20 cellular contexts compared by ENCODE assay signal in genomic region chr11:115674831-115675230, GRCh38.
"Had no signal": no experiment of that assay in that cellular context is flagged by ENCODE, and none has a peak within 500 bp of the region (broad histone marks: within the 10 kb centered on the region; RNA-seq: fewer than 3 reads in every experiment).

No MANE protein-coding gene starts in this region.

- H3K27ac Mint-ChIP-seq: naive thymus-derived CD8-positive, alpha-beta T cell; stimulated activated naive B cell treated with anti-CD40 and anti-IgM and Interleukin-4, amounts not matched to agents 10 μg/mL and 1 μg/mL and 100 μg/mL, for 72 hours; stimulated activated naive CD8-positive, alpha-beta T cell treated with anti-CD3 and anti-CD28 coated beads, Interleukin-15, amount 100 ng/mL, for 72 hours had no signal

- H3K9me3 ChIP-seq: colonic mucosa, esophagus squamous epithelium, mucosa of descending colon, psoas muscle, right lobe of liver, testis, tibial nerve had no signal

- H3K27me3 ChIP-seq: colonic mucosa, esophagus squamous epithelium, hepatocyte, neural progenitor cell, right lobe of liver, testis, tibial nerve had no signal

- H3K9me3 Mint-ChIP-seq: naive thymus-derived CD8-positive, alpha-beta T cell; neural progenitor cell; stimulated activated naive B cell treated with anti-CD40 and anti-IgM and Interleukin-4, amounts not matched to agents 10 μg/mL and 1 μg/mL and 100 μg/mL, for 72 hours had no signal

- H3K9ac ChIP-seq: neural progenitor cell had no signal

- H3K4me1 ChIP-seq: colonic mucosa, psoas muscle, right lobe of liver, testis had no signal

- DNase-seq: colonic mucosa; dermis blood vessel endothelial cell; esophagus squamous epithelium; foreskin melanocyte; left colon; left ventricle myocardium superior; mucosa of descending colon; naive thymus-derived CD8-positive, alpha-beta T cell; occipital lobe; psoas muscle; right lobe of liver; stimulated activated CD4-positive, alpha-beta T cell treated with anti-CD3 and anti-CD28 coated beads, Interleukin-2, amount 100 ng/mL, for 24 hours; stimulated activated CD4-positive, alpha-beta T cell treated with anti-CD3 and anti-CD28 coated beads, Interleukin-4, amount 100 ng/mL, for 4 hours; stimulated activated naive B cell treated with anti-CD40 and anti-IgM and Interleukin-4, amounts not matched to agents 10 μg/mL and 1 μg/mL and 100 μg/mL, for 72 hours; stimulated activated naive CD8-positive, alpha-beta T cell treated with anti-CD3 and anti-CD28 coated beads, Interleukin-15, amount 100 ng/mL, for 72 hours; testis had no signal

- H3K4me3 ChIP-seq: colonic mucosa, esophagus squamous epithelium, hepatocyte, lung, mucosa of descending colon, neural progenitor cell, psoas muscle, right lobe of liver, testis, tibial nerve had no signal

- H3K36me3 Mint-ChIP-seq: naive thymus-derived CD8-positive, alpha-beta T cell; neural progenitor cell; stimulated activated naive B cell treated with anti-CD40 and anti-IgM and Interleukin-4, amounts not matched to agents 10 μg/mL and 1 μg/mL and 100 μg/mL, for 72 hours had no signal

- H3K36me3 ChIP-seq: colonic mucosa, esophagus squamous epithelium, neural progenitor cell, right lobe of liver, tibial nerve had no signal

- H3K4me2 ChIP-seq: hepatocyte had no signal

- H3K79me2 ChIP-seq: hepatocyte had no signal

- H3K27me3 Mint-ChIP-seq: stimulated activated naive B cell treated with anti-CD40 and anti-IgM and Interleukin-4, amounts not matched to agents 10 μg/mL and 1 μg/mL and 100 μg/mL, for 72 hours; stimulated activated naive CD8-positive, alpha-beta T cell treated with anti-CD3 and anti-CD28 coated beads, Interleukin-15, amount 100 ng/mL, for 72 hours had no signal

- ATAC-seq: left colon; left ventricle myocardium superior; mucosa of descending colon; naive thymus-derived CD8-positive, alpha-beta T cell; psoas muscle; right lobe of liver; stimulated activated naive B cell treated with anti-CD40 and anti-IgM and Interleukin-4, amounts not matched to agents 10 μg/mL and 1 μg/mL and 100 μg/mL, for 72 hours; stimulated activated naive CD8-positive, alpha-beta T cell treated with anti-CD3 and anti-CD28 coated beads, Interleukin-15, amount 100 ng/mL, for 72 hours had no signal

- H3K4me1 Mint-ChIP-seq: naive thymus-derived CD8-positive, alpha-beta T cell; stimulated activated naive B cell treated with anti-CD40 and anti-IgM and Interleukin-4, amounts not matched to agents 10 μg/mL and 1 μg/mL and 100 μg/mL, for 72 hours; stimulated activated naive CD8-positive, alpha-beta T cell treated with anti-CD3 and anti-CD28 coated beads, Interleukin-15, amount 100 ng/mL, for 72 hours had no signal

- H3K27ac ChIP-seq: colonic mucosa, esophagus squamous epithelium, hepatocyte, neural progenitor cell, psoas muscle, right lobe of liver, testis, tibial nerve had no signal

- H3K4me3 Mint-ChIP-seq: naive thymus-derived CD8-positive, alpha-beta T cell; neural progenitor cell; stimulated activated naive B cell treated with anti-CD40 and anti-IgM and Interleukin-4, amounts not matched to agents 10 μg/mL and 1 μg/mL and 100 μg/mL, for 72 hours; stimulated activated naive CD8-positive, alpha-beta T cell treated with anti-CD3 and anti-CD28 coated beads, Interleukin-15, amount 100 ng/mL, for 72 hours had no signal

- H2AFZ ChIP-seq: hepatocyte, neural progenitor cell had no signal
